ENCODE assay signal across 14 cellular contexts in the genomic region with DNA sequence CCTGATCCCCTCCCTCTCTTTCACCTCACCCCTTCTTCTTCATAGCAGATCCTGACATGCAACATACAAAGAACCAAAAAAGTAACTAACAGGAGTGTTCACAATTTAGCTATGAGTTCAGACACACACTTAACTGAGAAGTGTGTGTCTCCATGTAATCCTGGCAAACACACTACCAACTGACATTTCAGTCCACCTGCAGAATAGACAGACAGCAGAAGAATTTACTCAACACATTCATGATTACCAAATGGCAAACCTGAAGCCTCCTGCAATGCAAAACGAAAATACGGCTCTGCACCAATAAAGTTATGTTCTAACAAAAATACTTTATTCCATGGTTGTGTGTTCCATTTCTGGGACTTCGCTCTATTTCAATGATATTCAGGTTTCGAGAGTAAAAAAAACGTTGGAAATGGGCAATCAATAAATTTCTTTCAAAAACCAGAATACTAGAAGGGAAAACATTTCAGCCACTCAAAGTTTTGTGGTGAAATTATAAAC. TPM values are rescaled to one million over a fixed set of nuclear protein-coding genes. Genes with fewer than 3 reads are reported as not detected.
DNase-seq lines count a peak whose midpoint lies in the region; ATAC-seq and TF ChIP-seq lines count a peak whose summit lies in the region.
"Had no signal": no experiment of that assay in that cellular context is flagged by ENCODE, and none has a peak within 500 bp of the region (broad histone marks: within the 10 kb centered on the region; RNA-seq: fewer than 3 reads in every experiment).

No MANE protein-coding gene starts in this region.

- H3K27me3 ChIP-seq in BLaER1 (no peaks in the 10 kb centered on the region), GM23338 (ENCODE audit: insufficient read depth) (peaks cover 46% of the 10 kb centered on the region)
- H3K27me3 ChIP-seq: body of pancreas, pancreas, tibial artery had no signal

- H3K9me2 ChIP-seq in GM23338 (ENCODE audit: insufficient read depth): no peaks in the 10 kb centered on the region

- H2AFZ ChIP-seq in GM23338: no peak overlapping the region

- H3K27ac Mint-ChIP-seq in GM23338 (no peak overlapping the region), naive B cell (peak overlapping the region; percentile 96 to 99 (median 98))
- H3K27ac Mint-ChIP-seq in activated naive CD8-positive, alpha-beta T cell treated with anti-CD3 and anti-CD28 coated beads for 36 hours: peak overlapping the region; percentile 98
- H3K27ac Mint-ChIP-seq: H9 had no signal

- H3K9me3 Mint-ChIP-seq in GM23338 (no peaks in the 10 kb centered on the region), naive B cell (no peaks in the 10 kb centered on the region)
- peaks cover 5% of the 10 kb centered on the region for H3K9me3 Mint-ChIP-seq in activated naive CD8-positive, alpha-beta T cell treated with anti-CD3 and anti-CD28 coated beads for 36 hours
- H3K9me3 Mint-ChIP-seq: H9 had no signal

- H3K4me1 Mint-ChIP-seq in GM23338: peaks cover 26% of the 10 kb centered on the region
- peaks cover 58% of the 10 kb centered on the region for H3K4me1 Mint-ChIP-seq in activated naive CD8-positive, alpha-beta T cell treated with anti-CD3 and anti-CD28 coated beads for 36 hours
- peaks cover 43 to 76% (median 70%) of the 10 kb centered on the region in 3 donors for H3K4me1 Mint-ChIP-seq in naive B cell

- TF ChIP-seq CTCF in GM23338 (conservative IDR thresholded peaks at IDR 0.05; ENCODE audit: low read depth in 2 of 2): no peak

- DNase-seq in GM23338 (ENCODE audit: low spot score) (no peak), naive B cell (no peak), NCI-H82 (lab: John Stamatoyannopoulos, UW) (no peak)
- DNase-seq in activated naive CD8-positive, alpha-beta T cell treated with anti-CD3 and anti-CD28 coated beads for 36 hours: no peak
- DNase-seq: NCI-H345, pancreas, SIG-M5, tibial artery had no signal

- H3K27me3 Mint-ChIP-seq in GM23338 (ENCODE audit: insufficient read depth, low read depth, poor library complexity): peaks cover 39% of the 10 kb centered on the region
- no peaks in the 10 kb centered on the region for H3K27me3 Mint-ChIP-seq in activated naive CD8-positive, alpha-beta T cell treated with anti-CD3 and anti-CD28 coated beads for 36 hours
- no peaks in the 10 kb centered on the region for H3K27me3 Mint-ChIP-seq in naive B cell

- peaks cover 49% of the 10 kb centered on the region for H3K4me1 ChIP-seq in BLaER1
- peaks cover 32% of the 10 kb centered on the region for H3K4me1 ChIP-seq in GM23338 (ENCODE audit: insufficient read depth)

- H3K4me3 Mint-ChIP-seq in GM23338 (peak overlapping the region; percentile 79), naive B cell (peak overlapping the region; percentile 89 to 99 (median 96))
- H3K4me3 Mint-ChIP-seq in activated naive CD8-positive, alpha-beta T cell treated with anti-CD3 and anti-CD28 coated beads for 36 hours: peak overlapping the region; percentile 94

- peaks cover 6% of the 10 kb centered on the region; the same call in 1 of the 2 replicates for H3F3A ChIP-seq in GM23338 (replicated peaks; ENCODE audit: low read depth)

- 0 out of 2 replicates have a peak, but pooled peaks cover 17% of the 10 kb centered on the region for H3K36me3 ChIP-seq in BLaER1
- no peaks in the 10 kb centered on the region for H3K36me3 ChIP-seq in GM23338 (ENCODE audit: insufficient read depth)
- H3K36me3 ChIP-seq: pancreas, tibial artery had no signal

- no peak for ATAC-seq in GM23338
- ATAC-seq in naive B cell (ENCODE audit: low read depth in 2 of 2): no peak
- ATAC-seq in GM19023 (IDR thresholded peaks at IDR 0.05; ENCODE audit: unreplicated experiment): no peak
- ATAC-seq in HG03135 (IDR thresholded peaks at IDR 0.05; ENCODE audit: unreplicated experiment): no peak
- ATAC-seq in HG02623 (IDR thresholded peaks at IDR 0.05; ENCODE audit: unreplicated experiment): no peak
- ATAC-seq: body of pancreas, pancreas had no signal

- no peaks in the 10 kb centered on the region; the same call in 2 of the 3 replicates for H3K36me3 Mint-ChIP-seq in GM23338 (ENCODE audit: low read depth)
- H3K36me3 Mint-ChIP-seq in activated naive CD8-positive, alpha-beta T cell treated with anti-CD3 and anti-CD28 coated beads for 36 hours: peaks cover 63% of the 10 kb centered on the region
- peaks cover 28 to 36% of the 10 kb centered on the region in 2 donors for H3K36me3 Mint-ChIP-seq in naive B cell

- H3K9me3 ChIP-seq in BLaER1: no peaks in the 10 kb centered on the region; the same call in 1 of the 2 replicates
- H3K9me3 ChIP-seq: body of pancreas, pancreas, tibial artery had no signal

- peaks cover 15% of the 10 kb centered on the region; the same call in 1 of the 2 replicates for H4K20me1 ChIP-seq in BLaER1
- H4K20me1 ChIP-seq in GM23338 (replicated peaks; ENCODE audit: insufficient read depth): peaks cover 12% of the 10 kb centered on the region

- peak overlapping the region; percentile 88 for H3K27ac ChIP-seq in BLaER1
- H3K27ac ChIP-seq in GM23338 (ENCODE audit: low read depth): no peak overlapping the region
- H3K27ac ChIP-seq: pancreas, tibial artery had no signal

- peak overlapping the region; percentile 82 for H3K4me3 ChIP-seq in BLaER1
- H3K4me3 ChIP-seq in GM23338: peak overlapping the region; percentile 85

- H3K4me2 ChIP-seq in BLaER1: peak overlapping the region; percentile 77
- H3K4me2 ChIP-seq in GM23338: peak overlapping the region; percentile 96

- peak overlapping the region; percentile 86 for H3K9ac ChIP-seq in BLaER1

- H3K79me2 ChIP-seq in GM23338 (replicated peaks; ENCODE audit: insufficient read depth): peaks cover 9% of the 10 kb centered on the region

TF ChIP-seq in GM23338, 12 proteins besides CTCF, POLR2A, EP300 and RAD21:
- TF ChIP-seq ZNF331 (CRISPR knock-in tag; IDR thresholded peaks at IDR 0.05; ENCODE audit: low read depth) (no peak), CREB1 (CRISPR knock-in tag; IDR thresholded peaks at IDR 0.05; ENCODE audit: low read depth) (no peak), NANOG (IDR thresholded peaks at IDR 0.05; ENCODE audit: borderline replicate concordance) (no peak), EZH2 (IDR thresholded peaks at IDR 0.05; ENCODE audit: low read depth, unreplicated experiment) (peak; percentile 41), ZNF114 (CRISPR knock-in tag; IDR thresholded peaks at IDR 0.05) (no peak), EZH2phosphoT487 (IDR thresholded peaks at IDR 0.05; ENCODE audit: unreplicated experiment) (no peak)

RNA-seq across cellular contexts. Expression of a gene that starts 2.6 kb away (rescaled TPM):
- total RNA-seq in GM23338 (2014; rRNA removed; shearing (Covaris generic)): 3.3 and 5.7 TPM in 2 replicates
- polyA plus RNA-seq in GM23338 (2016; fragmentation: Nextera tagmentation; extraction: Ambion mirVana): 1.3 and 1.6 TPM in 2 replicates
- total RNA-seq in activated naive CD8-positive, alpha-beta T cell treated with anti-CD3 and anti-CD28 coated beads for 36 hours: 10 to 100 TPM; 73.1 to 78.0 TPM
- 100 to 1,000 TPM in 1 of 6 donors, 10 to 100 TPM in 5; 31.0 to 130 (median 78.4) TPM for polyA plus RNA-seq in naive B cell (ENCODE audit: low read depth in 6 of 6)

Comparison
In these comparisons a context has a peak if more than half of its experiments do, and no peak if none do; other contexts are left out.
1. RNA of a gene that starts 2.6 kb away (total RNA-seq): 73.1 to 78.0 TPM in activated naive CD8-positive, alpha-beta T cell treated with anti-CD3 and anti-CD28 coated beads for 36 hours; 3.3 to 5.7 TPM in GM23338; every median in the first group is over 10 times any median in the second.
2. Peak in every context shown above with its lines, with median percentiles within 50 percentile points of each other: H3K4me3 Mint-ChIP-seq.